ENCODE assay signal across 2 cellular contexts in the genomic region with DNA sequence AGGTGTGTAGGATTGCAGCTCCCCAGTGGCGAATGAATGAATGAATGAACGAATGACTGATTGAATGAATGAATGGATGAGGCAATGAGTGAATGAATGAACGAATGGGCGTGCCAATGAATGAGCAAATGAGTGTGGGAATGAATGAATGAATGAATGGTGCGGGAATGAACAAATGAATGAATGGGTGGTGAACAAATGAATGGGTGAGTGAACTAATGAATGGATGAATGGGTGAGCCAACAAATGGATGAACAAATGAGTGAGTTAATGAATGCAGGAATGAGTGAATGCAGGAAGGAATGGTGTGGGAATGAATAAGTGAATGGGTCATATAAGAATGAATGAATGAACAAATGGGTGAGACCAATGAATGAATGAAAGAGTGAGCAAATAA.
A peak's percentile ranks its signal among the peaks of the same experiment; 100 is the strongest.
TF ChIP-seq lines count a peak whose summit lies in the region.

No MANE protein-coding gene starts in this region.

TF ChIP-seq in HepG2, 621 proteins besides CTCF, POLR2A, EP300 and RAD21:
- TF ChIP-seq ZNF850 (CRISPR knock-in tag; conservative IDR thresholded peaks at IDR 0.05) (no peak), ZNF24 (IDR thresholded peaks at IDR 0.05) (peak; percentile 19; the same call in 1 of the 2 replicates)

TF ChIP-seq in WTC11, 78 proteins besides CTCF, POLR2A, EP300 and RAD21:
- TF ChIP-seq, protein P1, sequence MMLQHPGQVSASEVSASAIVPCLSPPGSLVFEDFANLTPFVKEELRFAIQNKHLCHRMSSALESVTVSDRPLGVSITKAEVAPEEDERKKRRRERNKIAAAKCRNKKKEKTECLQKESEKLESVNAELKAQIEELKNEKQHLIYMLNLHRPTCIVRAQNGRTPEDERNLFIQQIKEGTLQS (CRISPR knock-in tag; conservative IDR thresholded peaks at IDR 0.05), result no peak
TF ChIP-seq in WTC11: peak in this region for 0.
